ENCODE assay signal across 2 cellular contexts in genomic region chr16:2042666-2043295, GRCh38.
A peak's percentile ranks its signal among the peaks of the same experiment; 100 is the strongest.
TF ChIP-seq lines count a peak whose summit lies in the region.

No MANE protein-coding gene starts in this region.

TF ChIP-seq in IMR-90, 13 proteins besides CTCF, POLR2A, EP300 and RAD21:
- TF ChIP-seq, protein P1, sequence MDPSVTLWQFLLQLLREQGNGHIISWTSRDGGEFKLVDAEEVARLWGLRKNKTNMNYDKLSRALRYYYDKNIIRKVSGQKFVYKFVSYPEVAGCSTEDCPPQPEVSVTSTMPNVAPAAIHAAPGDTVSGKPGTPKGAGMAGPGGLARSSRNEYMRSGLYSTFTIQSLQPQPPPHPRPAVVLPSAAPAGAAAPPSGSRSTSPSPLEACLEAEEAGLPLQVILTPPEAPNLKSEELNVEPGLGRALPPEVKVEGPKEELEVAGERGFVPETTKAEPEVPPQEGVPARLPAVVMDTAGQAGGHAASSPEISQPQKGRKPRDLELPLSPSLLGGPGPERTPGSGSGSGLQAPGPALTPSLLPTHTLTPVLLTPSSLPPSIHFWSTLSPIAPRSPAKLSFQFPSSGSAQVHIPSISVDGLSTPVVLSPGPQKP (IDR thresholded peaks at IDR 0.05; ENCODE audit: borderline replicate concordance, low read depth, low read length): no peak
- TF ChIP-seq FOS (IDR thresholded peaks at IDR 0.05; ENCODE audit: low read depth, low read length): no peak

TF ChIP-seq in K562, 482 proteins besides CTCF, POLR2A, EP300 and RAD21:
- TF ChIP-seq ESRRB (CRISPR knock-in tag; IDR thresholded peaks at IDR 0.05; ENCODE audit: borderline replicate concordance) (no peak), MYBL2 (IDR thresholded peaks at IDR 0.05; ENCODE audit: low read depth) (no peak), MYBL2 (CRISPR knock-in tag; IDR thresholded peaks at IDR 0.05; ENCODE audit: borderline replicate concordance) (no peak), ELF2 (CRISPR knock-in tag; IDR thresholded peaks at IDR 0.05) (no peak), NCOR1 (IDR thresholded peaks at IDR 0.05) (no peak), HEY1 (CRISPR knock-in tag; IDR thresholded peaks at IDR 0.05; ENCODE audit: borderline replicate concordance) (no peak), MCM7 (IDR thresholded peaks at IDR 0.05) (no peak)
- TF ChIP-seq, protein P2, sequence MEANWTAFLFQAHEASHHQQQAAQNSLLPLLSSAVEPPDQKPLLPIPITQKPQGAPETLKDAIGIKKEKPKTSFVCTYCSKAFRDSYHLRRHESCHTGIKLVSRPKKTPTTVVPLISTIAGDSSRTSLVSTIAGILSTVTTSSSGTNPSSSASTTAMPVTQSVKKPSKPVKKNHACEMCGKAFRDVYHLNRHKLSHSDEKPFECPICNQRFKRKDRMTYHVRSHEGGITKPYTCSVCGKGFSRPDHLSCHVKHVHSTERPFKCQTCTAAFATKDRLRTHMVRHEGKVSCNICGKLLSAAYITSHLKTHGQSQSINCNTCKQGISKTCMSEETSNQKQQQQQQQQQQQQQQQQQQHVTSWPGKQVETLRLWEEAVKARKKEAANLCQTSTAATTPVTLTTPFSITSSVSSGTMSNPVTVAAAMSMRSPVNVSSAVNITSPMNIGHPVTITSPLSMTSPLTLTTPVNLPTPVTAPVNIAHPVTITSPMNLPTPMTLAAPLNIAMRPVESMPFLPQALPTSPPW (CRISPR knock-in tag; IDR thresholded peaks at IDR 0.05): peak; percentile 57
- TF ChIP-seq, protein P3, sequence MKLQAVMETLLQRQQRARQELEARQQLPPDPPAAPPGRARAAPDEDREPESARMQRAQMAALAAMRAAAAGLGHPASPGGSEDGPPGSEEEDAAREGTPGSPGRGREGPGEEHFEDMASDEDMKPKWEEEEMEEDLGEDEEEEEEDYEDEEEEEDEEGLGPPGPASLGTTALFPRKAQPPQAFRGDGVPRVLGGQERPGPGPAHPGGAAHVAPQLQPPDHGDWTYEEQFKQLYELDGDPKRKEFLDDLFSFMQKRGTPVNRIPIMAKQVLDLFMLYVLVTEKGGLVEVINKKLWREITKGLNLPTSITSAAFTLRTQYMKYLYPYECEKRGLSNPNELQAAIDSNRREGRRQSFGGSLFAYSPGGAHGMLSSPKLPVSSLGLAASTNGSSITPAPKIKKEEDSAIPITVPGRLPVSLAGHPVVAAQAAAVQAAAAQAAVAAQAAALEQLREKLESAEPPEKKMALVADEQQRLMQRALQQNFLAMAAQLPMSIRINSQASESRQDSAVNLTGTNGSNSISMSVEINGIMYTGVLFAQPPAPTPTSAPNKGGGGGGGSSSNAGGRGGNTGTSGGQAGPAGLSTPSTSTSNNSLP (IDR thresholded peaks at IDR 0.05; ENCODE audit: borderline replicate concordance, low read depth, low read length): no peak
TF ChIP-seq in K562: peak in this region for 1.
